In genomic region chr11:76188873-76189272, GRCh38 we compare ENCODE assay signal across 1 cellular context.
TF ChIP-seq lines count a peak whose summit lies in the region.

No MANE protein-coding gene starts in this region.

TF ChIP-seq in H1, 55 proteins besides CTCF, POLR2A, EP300 and RAD21:
- TF ChIP-seq JUND (IDR thresholded peaks at IDR 0.05; ENCODE audit: low read length) (no peak), SIX5 (IDR thresholded peaks at IDR 0.05; ENCODE audit: low read depth, low read length) (no peak), GTF2F1 (IDR thresholded peaks at IDR 0.05; ENCODE audit: borderline replicate concordance, low read depth, low read length) (no peak), TAF1 (IDR thresholded peaks at IDR 0.05; ENCODE audit: low read depth, low read length) (no peak), SIRT6 (IDR thresholded peaks at IDR 0.05; ENCODE audit: low read length) (no peak), E2F6 (IDR thresholded peaks at IDR 0.05) (no peak), TBP (IDR thresholded peaks at IDR 0.05; ENCODE audit: low read depth, low read length) (no peak), SP1 (IDR thresholded peaks at IDR 0.05; ENCODE audit: low read depth, low read length) (no peak), CTBP2 (IDR thresholded peaks at IDR 0.05; ENCODE audit: borderline replicate concordance, insufficient read depth, insufficient read length, low read length) (no peak), SAP30 (IDR thresholded peaks at IDR 0.05; ENCODE audit: insufficient read depth, insufficient replicate concordance, low read length) (no peak), HDAC2 (IDR thresholded peaks at IDR 0.05; ENCODE audit: borderline replicate concordance in 1 of 2, low read depth in 2 of 2, low read length in 2 of 2) (no peak), CBX8 (IDR thresholded peaks at IDR 0.05; ENCODE audit: borderline replicate concordance, low read depth, low read length) (no peak), CHD2 (IDR thresholded peaks at IDR 0.05; ENCODE audit: low read length) (no peak), EZH2 (IDR thresholded peaks at IDR 0.05; ENCODE audit: low read depth, low read length, severe bottlenecking) (no peak), NRF1 (IDR thresholded peaks at IDR 0.05; ENCODE audit: low read depth, low read length) (no peak), POLR2AphosphoS5 (IDR thresholded peaks at IDR 0.05; ENCODE audit: low read depth, low read length) (no peak), CBX5 (IDR thresholded peaks at IDR 0.05; ENCODE audit: low read depth, low read length) (no peak), BRCA1 (IDR thresholded peaks at IDR 0.05; ENCODE audit: low read depth, low read length) (no peak), USF2 (IDR thresholded peaks at IDR 0.05; ENCODE audit: low read length) (no peak)
TF ChIP-seq in H1: peak in this region for 0.
